In the genomic region with DNA sequence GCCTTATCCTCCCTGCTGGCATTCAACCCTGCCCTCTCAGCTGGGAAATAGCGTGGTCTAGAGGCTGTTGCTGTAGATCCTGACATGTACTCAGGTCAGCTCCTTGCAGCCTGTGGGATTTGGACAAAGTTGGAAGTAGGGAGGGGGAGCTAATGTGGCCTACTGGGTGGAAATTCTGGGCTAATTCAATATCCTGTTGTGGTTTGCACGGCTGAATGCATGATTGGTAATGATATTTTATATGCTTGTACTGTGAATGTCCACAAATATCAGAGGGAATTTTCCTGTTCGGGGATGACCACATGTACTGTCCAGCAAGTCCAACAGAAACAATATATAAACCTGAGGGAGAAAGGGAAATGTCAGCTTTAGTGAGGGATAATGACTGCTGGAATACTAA, we compare ENCODE assay signal across 22 cellular contexts. TPM values are rescaled to one million over a fixed set of nuclear protein-coding genes. Genes with fewer than 3 reads are reported as not detected.
A peak's percentile ranks its signal among the peaks of the same experiment; 100 is the strongest.
DNase-seq lines count a peak whose midpoint lies in the region; ATAC-seq and TF ChIP-seq lines count a peak whose summit lies in the region.
"Had no signal": no experiment of that assay in that cellular context is flagged by ENCODE, and none has a peak within 500 bp of the region (broad histone marks: within the 10 kb centered on the region; RNA-seq: fewer than 3 reads in every experiment).

No MANE protein-coding gene starts in this region.

- in situ Hi-C loops in astrocyte of the spinal cord (cut with HindIII; ENCODE audit: low sequenced_read_pairs): no loop called here

- H3K9me3 ChIP-seq in osteoblast (ENCODE audit: low read depth, low read length): no peaks in the 10 kb centered on the region
- H3K9me3 ChIP-seq: Caco-2, MG63, SK-N-SH had no signal

- ATAC-seq in left lobe of liver (peak; percentile 41), GM18861 (IDR thresholded peaks at IDR 0.05; ENCODE audit: unreplicated experiment) (no peak)
- ATAC-seq: Panc1 had no signal

- H3K27me3 ChIP-seq in osteoblast (ENCODE audit: insufficient read depth, low read length): no peaks in the 10 kb centered on the region
- H3K27me3 ChIP-seq: MG63 had no signal

- no peaks in the 10 kb centered on the region for H3K36me3 ChIP-seq in osteoblast (ENCODE audit: insufficient read depth, low read length)
- H3K36me3 ChIP-seq: MG63 had no signal

- TF ChIP-seq CTCF in astrocyte of the spinal cord (IDR thresholded peaks at IDR 0.05; ENCODE audit: low read depth, low read length) (no peak), osteoblast (IDR thresholded peaks at IDR 0.05; ENCODE audit: extremely low read depth, low read depth, low read length) (no peak)

- no peak overlapping the region for H2AFZ ChIP-seq in osteoblast (ENCODE audit: low read length)

- no peaks in the 10 kb centered on the region for H3K79me2 ChIP-seq in osteoblast (ENCODE audit: insufficient read depth, low read length)

- DNase-seq in DMS79 treated with DMSO at 0.1 percent for 48 hours (lab: John Stamatoyannopoulos, UW) (peak; percentile 25), astrocyte of the spinal cord (ENCODE audit: low read depth, low spot score) (peak; percentile 10), left lobe of liver (ENCODE audit: low spot score) (no peak), NCI-H187 treated with DMSO at 0.1 percent for 48 hours (lab: John Stamatoyannopoulos, UW) (no peak), osteoblast (ENCODE audit: insufficient read length, low spot score, missing footprints) (no peak), NK-92 (lab: John Stamatoyannopoulos, UW; ENCODE audit: unreplicated experiment) (no peak)
- DNase-seq: Caco-2; CD4-positive, alpha-beta memory T cell; DMS153; H7; Kasumi-1; MG63; NCI-H1417; NCI-H2029 treated with DMSO at 0.1 percent for 48 hours; NCI-H226; NCI-H510A treated with DMSO at 0.1 percent for 48 hours; NCI-H748 treated with DMSO at 0.1 percent for 48 hours; SIG-M5; SK-N-SH had no signal

- no peak overlapping the region for H3K4me3 ChIP-seq in astrocyte of the spinal cord (ENCODE audit: low read depth, low read length)
- H3K4me3 ChIP-seq in osteoblast (ENCODE audit: insufficient read depth, low read length): no peak overlapping the region
- H3K4me3 ChIP-seq: MG63 had no signal

- no peak overlapping the region for H3K4me2 ChIP-seq in osteoblast (ENCODE audit: insufficient read depth, low read length)
- H3K4me2 ChIP-seq: SK-N-SH had no signal

- H3K4me1 ChIP-seq in osteoblast (ENCODE audit: insufficient read depth, low read length): no peaks in the 10 kb centered on the region

- no peak overlapping the region for H3K27ac ChIP-seq in osteoblast (ENCODE audit: low read depth, low read length)

- no peaks in the 10 kb centered on the region for H4K20me1 ChIP-seq in osteoblast (ENCODE audit: insufficient read depth, low read length)

RNA-seq across cellular contexts. Expression of gene NPVF, which starts 22.1 kb away (rescaled TPM):
- total RNA-seq in left lobe of liver (not detected), osteoblast (not detected in 2 replicates)
- total RNA-seq: A673; Caco-2; CD4-positive, alpha-beta memory T cell; H7 had no signal

Comparison
In these comparisons a context has a peak if more than half of its experiments do, and no peak if none do; other contexts are left out.
1. DNase-seq: peak in DMS79 treated with DMSO at 0.1 percent for 48 hours (single experiment) and astrocyte of the spinal cord (single experiment); none in left lobe of liver (single experiment), NCI-H187 treated with DMSO at 0.1 percent for 48 hours (single experiment), osteoblast (single experiment) and NK-92 (single experiment).